20 cellular contexts compared by ENCODE assay signal in the genomic region with DNA sequence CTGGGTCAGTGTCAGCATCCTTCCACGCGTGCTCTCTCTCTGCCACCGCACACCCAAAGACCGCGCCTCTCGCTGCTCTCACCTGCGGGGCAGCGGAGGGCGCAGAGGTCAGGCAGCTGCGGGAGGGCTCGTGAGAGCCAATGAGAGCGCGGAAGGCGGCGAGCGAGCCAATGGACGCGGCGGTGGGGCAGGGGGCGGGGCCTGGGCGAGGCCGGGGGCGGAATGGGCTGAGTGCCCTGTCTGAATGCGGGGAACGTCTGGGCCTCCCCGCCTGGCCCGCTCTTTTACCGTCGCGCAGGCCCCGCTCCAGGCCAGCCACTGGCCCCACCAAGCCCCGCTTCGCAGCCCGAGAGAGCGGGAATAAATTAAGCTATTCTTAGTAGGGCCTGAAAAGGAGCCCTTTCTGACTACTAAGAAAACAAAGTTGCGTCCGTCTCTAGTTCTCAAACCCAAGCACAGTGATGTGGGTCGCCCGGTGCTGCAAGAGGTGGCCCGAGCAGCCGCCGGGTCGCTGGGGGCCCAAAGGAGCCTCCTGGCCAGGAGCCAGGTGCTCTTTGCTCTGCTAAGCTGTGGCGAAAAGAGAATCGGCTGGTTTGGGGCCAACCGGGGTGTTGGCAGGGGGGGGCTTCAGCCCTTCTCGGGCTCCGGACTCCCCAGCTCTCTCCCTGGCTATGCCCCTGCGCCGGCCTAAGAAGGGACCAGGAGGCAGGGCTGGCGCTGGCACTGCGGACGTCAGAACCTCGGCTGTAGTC.
DNase-seq lines count a peak whose midpoint lies in the region; ATAC-seq and TF ChIP-seq lines count a peak whose summit lies in the region.
"Had no signal": no experiment of that assay in that cellular context is flagged by ENCODE, and none has a peak within 500 bp of the region (broad histone marks: within the 10 kb centered on the region; RNA-seq: fewer than 3 reads in every experiment).

No MANE protein-coding gene starts in this region.

- peak; percentile 93 for DNase-seq in H7
- DNase-seq in endodermal cell = peak; percentile 85
- peak; percentile 80 for DNase-seq in iPS-NIHi11 (ENCODE audit: low spot score)
- peak in 1 of 2 donors; percentile 68 for DNase-seq in psoas muscle
- DNase-seq in central memory CD4-positive, alpha-beta T cell = no peak
- no peak for DNase-seq in GM13977 (ENCODE audit: low spot score)
- DNase-seq in activated T-cell treated with anti-CD3 and anti-CD28 coated beads for 4 hours = no peak
- DNase-seq: activated CD4-positive, alpha-beta T cell treated with anti-CD3 and anti-CD28 coated beads, Interleukin-2, amount 50 U/mL, for 1 hour; activated CD8-positive, alpha-beta memory T cell treated with anti-CD3 and anti-CD28 coated beads, Interleukin-2, amount 50 U/mL, for 4 hours; activated effector memory CD4-positive, alpha-beta T cell treated with anti-CD3 and anti-CD28 coated beads, Interleukin-2, amount 50 U/mL, for 16 hours; dermis blood vessel endothelial cell; EL; KBM-7; NCI-H774; SHP77 had no signal

- no peak overlapping the region for H3K27ac Mint-ChIP-seq in endodermal cell

- in situ Hi-C loops in GM13977 (cut with MboI; ENCODE audit: low pct_unique_long_range_greater_than_20kb, low sequenced_read_pairs, unreplicated experiment) = loop anchor here (25.0 kb wide), 1 partner anchor 317 kb away; a partner anchor contains a TSS

- peaks cover 2% of the 10 kb centered on the region for H3K27me3 ChIP-seq in H7 (ENCODE audit: control insufficient read depth, insufficient read depth, low read length)
- H3K27me3 ChIP-seq in endodermal cell (ENCODE audit: control insufficient read depth, insufficient read depth, low read length, poor library complexity, severe bottlenecking) = no peaks in the 10 kb centered on the region
- H3K27me3 ChIP-seq in psoas muscle (ENCODE audit: insufficient read depth in 3 of 3, low read length in 2 of 3) = peaks cover 0 to 9% (median 4%) of the 10 kb centered on the region in 3 donors
- H3K27me3 ChIP-seq: BLaER1 had no signal

- TF ChIP-seq CTCF in endodermal cell (conservative IDR thresholded peaks at IDR 0.05) = no peak
- TF ChIP-seq CTCF in psoas muscle (IDR thresholded peaks at IDR 0.05) = no peak
- TF ChIP-seq CTCF in GM13977 (IDR thresholded peaks at IDR 0.05; ENCODE audit: extremely low read depth, insufficient read depth, missing control alignments) = no peak

- peaks cover 19% of the 10 kb centered on the region for H3K9me3 ChIP-seq in endodermal cell (ENCODE audit: control insufficient read depth, low read length)
- H3K9me3 ChIP-seq in psoas muscle = peaks cover 8% of the 10 kb centered on the region

- H3K4me1 Mint-ChIP-seq in endodermal cell = no peaks in the 10 kb centered on the region

- 87 to 90% methylated on average over 33 to 54 of the region's 54 CpGs for WGBS in endodermal cell (ENCODE audit: insufficient coverage in 1 of 2, insufficient read length in 1 of 2), 2 experiments
- WGBS in psoas muscle, 3 donors = 36 to 45% (median 38%) methylated on average over 50 to 54 of the region's 54 CpGs

- H3K27ac ChIP-seq in endodermal cell (ENCODE audit: low read depth, low read length) (no peak overlapping the region), psoas muscle (no peak overlapping the region)
- H3K27ac ChIP-seq: A549, BLaER1, breast epithelium had no signal

- no peaks in the 10 kb centered on the region for H3K4me1 ChIP-seq in endodermal cell (ENCODE audit: control insufficient read depth, insufficient read depth, low read length)
- H3K4me1 ChIP-seq in psoas muscle = no peaks in the 10 kb centered on the region
- H3K4me1 ChIP-seq: A549, breast epithelium had no signal

- peaks cover 80% of the 10 kb centered on the region for H3K27me3 Mint-ChIP-seq in endodermal cell (ENCODE audit: insufficient read depth)

- peak overlapping the region; percentile 5; the same call in 1 of the 2 replicates for H3K4me3 ChIP-seq in H7 (ENCODE audit: insufficient read depth, low read depth, low read length)
- no peak overlapping the region for H3K4me3 ChIP-seq in endodermal cell (ENCODE audit: low read length)
- peak overlapping the region; percentile 27 for H3K4me3 ChIP-seq in psoas muscle
- H3K4me3 ChIP-seq: A549, BLaER1, breast epithelium had no signal

- H3K9ac ChIP-seq in endodermal cell (ENCODE audit: extremely low read depth, low read length, poor library complexity, severe bottlenecking) = no peak overlapping the region
- H3K9ac ChIP-seq: BLaER1 had no signal

- intact Hi-C loops in psoas muscle (cut with DNase I) = no loop called here

- peaks cover 35% of the 10 kb centered on the region for H3K9me3 Mint-ChIP-seq in endodermal cell

- H3K36me3 ChIP-seq in H7 (replicated peaks; ENCODE audit: control insufficient read depth, insufficient read depth, low read length) = no peaks in the 10 kb centered on the region
- H3K36me3 ChIP-seq in endodermal cell (ENCODE audit: control insufficient read depth, insufficient read depth, low read length) = no peaks in the 10 kb centered on the region
- no peaks in the 10 kb centered on the region for H3K36me3 ChIP-seq in psoas muscle (ENCODE audit: insufficient read depth in 1 of 2, low read depth in 1 of 2)
- H3K36me3 ChIP-seq: BLaER1, breast epithelium had no signal

- peak; percentile 34 to 77 (median 47) for ATAC-seq in psoas muscle
- ATAC-seq in HG02938 (IDR thresholded peaks at IDR 0.05; ENCODE audit: unreplicated experiment) = no peak
- ATAC-seq: A549, left lobe of liver had no signal

- peaks cover 5% of the 10 kb centered on the region for H3K36me3 Mint-ChIP-seq in endodermal cell (ENCODE audit: low read depth)

- peak overlapping the region; percentile 21 for H3K4me3 Mint-ChIP-seq in endodermal cell

Comparison
In these comparisons a context has a peak if more than half of its experiments do, and no peak if none do; other contexts are left out.
1. DNase-seq: peak in H7 (single experiment), endodermal cell (single experiment) and iPS-NIHi11 (single experiment); none in central memory CD4-positive, alpha-beta T cell (single experiment), GM13977 (single experiment) and activated T-cell treated with anti-CD3 and anti-CD28 coated beads for 4 hours (single experiment).